ENCODE assay signal across 8 cellular contexts in the genomic region with DNA sequence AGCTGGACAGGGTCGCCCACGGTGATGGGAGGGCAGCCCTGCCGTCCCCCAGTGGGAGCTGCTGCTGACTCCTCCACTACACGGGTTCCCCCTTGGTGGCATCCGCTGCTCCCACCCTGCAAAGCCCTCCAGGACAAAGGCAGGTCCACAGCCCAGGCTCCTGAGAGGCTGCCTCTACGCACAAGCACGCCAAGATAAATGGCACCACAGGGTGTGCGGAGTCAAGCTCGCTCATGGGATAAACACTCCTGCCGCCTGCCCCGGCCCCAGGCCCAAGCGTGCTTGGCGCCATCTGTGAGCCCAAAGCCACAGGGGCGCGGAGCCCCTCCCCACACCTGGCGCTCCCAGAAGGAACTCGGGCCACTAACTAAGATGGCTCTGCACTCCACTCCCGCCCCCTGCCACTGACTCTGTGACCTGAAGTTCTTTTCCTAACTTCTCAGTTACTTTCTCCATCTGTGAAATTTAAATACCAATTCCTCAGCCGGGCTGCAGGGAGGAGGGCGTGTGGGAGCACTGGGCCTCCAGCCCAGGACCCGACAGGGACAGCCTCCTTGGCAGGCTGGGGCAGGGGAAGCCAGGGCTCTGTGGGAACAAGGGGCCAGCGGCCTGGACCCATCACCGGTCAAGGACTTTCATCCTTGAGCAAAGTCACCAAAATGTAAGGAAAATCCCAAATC. TPM values are rescaled to one million over a fixed set of nuclear protein-coding genes. Genes with fewer than 3 reads are reported as not detected.
A peak's percentile ranks its signal among the peaks of the same experiment; 100 is the strongest.
DNase-seq lines count a peak whose midpoint lies in the region; ATAC-seq and TF ChIP-seq lines count a peak whose summit lies in the region.

No MANE protein-coding gene starts in this region.

- peaks cover 0 to 56% (median 19%) of the 10 kb centered on the region in 3 donors for H3K36me3 Mint-ChIP-seq in CD8-positive, alpha-beta memory T cell

- TF ChIP-seq CTCF in OCI-LY7 (conservative IDR thresholded peaks at IDR 0.05; ENCODE audit: low read length) = no peak
- no peak for TF ChIP-seq CTCF in parathyroid adenoma (IDR thresholded peaks at IDR 0.05)

- H3K27me3 ChIP-seq in CD8-positive, alpha-beta memory T cell (ENCODE audit: insufficient read depth, low read length, poor library complexity, severe bottlenecking) = no peaks in the 10 kb centered on the region
- H3K27me3 ChIP-seq in esophagus (ENCODE audit: control insufficient read depth in 1 of 2, insufficient read depth in 2 of 2, low read length in 2 of 2) (no peaks in the 10 kb centered on the region), parathyroid adenoma (ENCODE audit: control insufficient read depth, insufficient read depth, low read length) (no peaks in the 10 kb centered on the region)

- H3K27ac Mint-ChIP-seq in CD8-positive, alpha-beta memory T cell = peak overlapping the region; percentile 80 to 99 (median 96)

- H3K9me2 ChIP-seq in OCI-LY7 (ENCODE audit: insufficient read depth, low read length) = no peaks in the 10 kb centered on the region

- H3K79me2 ChIP-seq in OCI-LY7 (ENCODE audit: insufficient read depth, low read depth, low read length) (peaks cover 81% of the 10 kb centered on the region), parathyroid adenoma (no peaks in the 10 kb centered on the region)

- no peak for DNase-seq in CD8-positive, alpha-beta memory T cell
- DNase-seq in OCI-LY7 (ENCODE audit: low spot score) (no peak), NCI-H1436 treated with DMSO at 0.1 percent for 48 hours (lab: John Stamatoyannopoulos, UW) (no peak), ecto neural progenitor cell (ENCODE audit: low spot score) (no peak), hippocampal formation (lab: John Stamatoyannopoulos, UW) (no peak)

- H2AFZ ChIP-seq in OCI-LY7 (ENCODE audit: low read length) (no peak overlapping the region), parathyroid adenoma (no peak overlapping the region)

- H3K9me3 Mint-ChIP-seq in CD8-positive, alpha-beta memory T cell = no peaks in the 10 kb centered on the region

- intact Hi-C loops in OCI-LY7 (cut with micrococcal nuclease; ENCODE audit: unreplicated experiment) = loop anchor here (2.0 kb wide), 1 partner anchor 13 kb away; no protein-coding TSS in a partner anchor

- H3K27me3 Mint-ChIP-seq in CD8-positive, alpha-beta memory T cell = peaks cover 0 to 1% of the 10 kb centered on the region in 2 donors

- no peaks in the 10 kb centered on the region for H3K9me3 ChIP-seq in CD8-positive, alpha-beta memory T cell (ENCODE audit: low read length)
- H3K9me3 ChIP-seq in OCI-LY7 (ENCODE audit: low read length) = no peaks in the 10 kb centered on the region
- H3K9me3 ChIP-seq in esophagus (ENCODE audit: control insufficient read depth in 2 of 2, insufficient read depth in 1 of 2, low read depth in 1 of 2, low read length in 1 of 2) = no peaks in the 10 kb centered on the region
- no peaks in the 10 kb centered on the region for H3K9me3 ChIP-seq in parathyroid adenoma (ENCODE audit: control insufficient read depth, low read length)

- peaks cover 16% of the 10 kb centered on the region for H3K36me3 ChIP-seq in CD8-positive, alpha-beta memory T cell (ENCODE audit: insufficient read depth, low read length)
- H3K36me3 ChIP-seq in OCI-LY7 (ENCODE audit: insufficient read depth, low read length) (peaks cover 38% of the 10 kb centered on the region), esophagus (ENCODE audit: control insufficient read depth in 2 of 2, insufficient read depth in 2 of 2, low read length in 1 of 2) (peaks cover 0 to 15% of the 10 kb centered on the region in 2 donors), parathyroid adenoma (ENCODE audit: control insufficient read depth, insufficient read depth, low read length) (no peaks in the 10 kb centered on the region)

- BruUV-seq in OCI-LY7 (replicated peaks; lab: Mats Ljungman, UMichigan) = no TSS peak

- H3K4me2 ChIP-seq in OCI-LY7 (ENCODE audit: low read length) (peak overlapping the region; percentile 87), parathyroid adenoma (ENCODE audit: low read length) (no peak overlapping the region)

- H3K4me3 Mint-ChIP-seq in CD8-positive, alpha-beta memory T cell = peak overlapping the region; percentile 76 to 91 (median 78)

- peak overlapping the region; percentile 66 for H3K4me3 ChIP-seq in CD8-positive, alpha-beta memory T cell (ENCODE audit: low read length)
- H3K4me3 ChIP-seq in OCI-LY7 (ENCODE audit: low read depth, low read length, poor library complexity, severe bottlenecking) (peak overlapping the region; percentile 59), esophagus (ENCODE audit: low read depth in 1 of 2, low read length in 2 of 2) (no peak overlapping the region), parathyroid adenoma (ENCODE audit: low read depth, low read length) (no peak overlapping the region)

- peak overlapping the region; percentile 75 for H3K27ac ChIP-seq in CD8-positive, alpha-beta memory T cell (ENCODE audit: low read depth, low read length)
- H3K27ac ChIP-seq in OCI-LY7 (ENCODE audit: low read depth, low read length, poor library complexity, severe bottlenecking) (peak overlapping the region; percentile 97), esophagus (ENCODE audit: low read depth in 2 of 2, low read length in 1 of 2) (peak overlapping the region; percentile 86 to 94), parathyroid adenoma (peak overlapping the region; percentile 62)

- ATAC-seq in HG03196 (IDR thresholded peaks at IDR 0.05; ENCODE audit: unreplicated experiment) = no peak

- CTCF ChIA-PET in CD8-positive, alpha-beta memory T cell (lab: Charles Lee) = interaction anchor here (0.7 to 32.1 kb wide), 5 partner anchors 14 to 1010 kb away, joined by 3 to 1256 read pairs (median 3); a partner anchor contains a TSS
- CTCF ChIA-PET in OCI-LY7 (lab: Charles Lee; ENCODE audit: unreplicated experiment) = interaction anchor here (1.1 to 2.8 kb wide), 5 partner anchors 10 to 25 kb away, joined by 3 to 20 read pairs (median 6); a partner anchor contains a TSS

- H3K4me1 Mint-ChIP-seq in CD8-positive, alpha-beta memory T cell = peaks cover 84 to 95% (median 91%) of the 10 kb centered on the region in 3 donors

- 44 to 61% methylated on average over 23 of the region's 23 CpGs for WGBS in esophagus, 2 donors

- POLR2A ChIA-PET in CD8-positive, alpha-beta memory T cell (lab: Charles Lee) = interaction anchor here (1.5 to 24.3 kb wide), 4 partner anchors 10 to 85 kb away, joined by 4 to 569 read pairs (median 109); a partner anchor contains a TSS
- POLR2A ChIA-PET in OCI-LY7 (lab: Charles Lee) = interaction anchor here (1.2 to 13.0 kb wide), 3 partner anchors 13 to 47 kb away, joined by 4 to 178 read pairs (median 115); a partner anchor contains a TSS

- peaks cover 100% of the 10 kb centered on the region for H3K4me1 ChIP-seq in CD8-positive, alpha-beta memory T cell (ENCODE audit: insufficient read depth, low read length)
- H3K4me1 ChIP-seq in OCI-LY7 (ENCODE audit: insufficient read depth, low read length, poor library complexity, severe bottlenecking) (peaks cover 100% of the 10 kb centered on the region), esophagus (ENCODE audit: control insufficient read depth in 2 of 2, insufficient read depth in 2 of 2, low read length in 1 of 2) (peaks cover 16 to 40% of the 10 kb centered on the region in 2 donors), parathyroid adenoma (peaks cover 5% of the 10 kb centered on the region)

- H4K20me1 ChIP-seq in OCI-LY7 (ENCODE audit: insufficient read depth, low read length) = no peaks in the 10 kb centered on the region

- no peak overlapping the region for H3K9ac ChIP-seq in parathyroid adenoma

RNA-seq across cellular contexts. Expression of a gene that starts 14.9 kb away (rescaled TPM):
- total RNA-seq in CD8-positive, alpha-beta memory T cell = 100 to 1,000 TPM; 102 to 110 TPM
- 258 TPM for polyA plus RNA-seq in CD8-positive, alpha-beta memory T cell
- 101 and 107 TPM in 2 replicates for total RNA-seq in OCI-LY7 (2014; rRNA removed; shearing (Covaris generic))
- 153 and 177 TPM in 2 replicates for total RNA-seq in OCI-LY7 (2022)
- 10 to 100 TPM; 16.1 to 28.7 TPM for polyA plus RNA-seq in esophagus

RNA-seq across cellular contexts. Expression of a gene that starts 19.1 kb away (rescaled TPM):
- total RNA-seq in CD8-positive, alpha-beta memory T cell = 1 to 10 TPM in 1 of 2 experiments, under 1 TPM in 1; 0.66 to 2.3 TPM
- 0.52 TPM for polyA plus RNA-seq in CD8-positive, alpha-beta memory T cell
- 4.9 TPM in 2 replicates for total RNA-seq in OCI-LY7 (2014; rRNA removed; shearing (Covaris generic))
- total RNA-seq in OCI-LY7 (2022) = 3.5 and 5.1 TPM in 2 replicates
- polyA plus RNA-seq in esophagus = 10 to 100 TPM; 17.5 to 30.7 TPM

RNA-seq across cellular contexts. Expression of a gene that starts 53.2 kb away (rescaled TPM):
- total RNA-seq in CD8-positive, alpha-beta memory T cell = 10 to 100 TPM; 45.8 to 47.7 TPM
- 45.0 TPM for polyA plus RNA-seq in CD8-positive, alpha-beta memory T cell
- total RNA-seq in OCI-LY7 (2014; rRNA removed; shearing (Covaris generic)) = 29.8 and 44.4 TPM in 2 replicates
- total RNA-seq in OCI-LY7 (2022) = 71.6 and 72.4 TPM in 2 replicates
- polyA plus RNA-seq in esophagus = 10 to 100 TPM; 15.4 to 19.0 TPM

RNA-seq across cellular contexts. Expression of a gene that starts 53.5 kb away (rescaled TPM):
- 10 to 100 TPM; 25.7 to 27.0 TPM for total RNA-seq in CD8-positive, alpha-beta memory T cell
- polyA plus RNA-seq in CD8-positive, alpha-beta memory T cell = 7.6 TPM
- total RNA-seq in OCI-LY7 (2014; rRNA removed; shearing (Covaris generic)) = 18.1 and 29.0 TPM in 2 replicates
- 28.2 and 28.7 TPM in 2 replicates for total RNA-seq in OCI-LY7 (2022)
- 10 to 100 TPM; 10.4 to 11.4 TPM for polyA plus RNA-seq in esophagus

Comparison
In these comparisons a context has a peak if more than half of its experiments do, and no peak if none do; other contexts are left out.
1. H3K4me3 ChIP-seq: peak in CD8-positive, alpha-beta memory T cell (single experiment) and OCI-LY7 (single experiment); none in esophagus (0 of 2) and parathyroid adenoma (single experiment).
2. Peak in every context shown above with its lines, with median percentiles within 50 percentile points of each other: H3K27ac ChIP-seq.